In genomic region chr17:42016952-42017865, GRCh38 we compare ENCODE assay signal across 8 cellular contexts. TPM values are rescaled to one million over a fixed set of nuclear protein-coding genes. Genes with fewer than 3 reads are reported as not detected.
DNase-seq lines count a peak whose midpoint lies in the region; ATAC-seq and TF ChIP-seq lines count a peak whose summit lies in the region.

DNAJC7 (minus strand) TSS chr17:42017439; CDS start chr17:42017416, 23 bp downstream.

- ATAC-seq in GM18870 (IDR thresholded peaks at IDR 0.05; ENCODE audit: unreplicated experiment): peak; percentile 49
- ATAC-seq in HG03108 (IDR thresholded peaks at IDR 0.05; ENCODE audit: unreplicated experiment): peak; percentile 82

- H3K79me2 ChIP-seq in mammary epithelial cell (ENCODE audit: insufficient read depth, low read length): peaks cover 72% of the 10 kb centered on the region

- TF ChIP-seq CTCF in WI38 (IDR thresholded peaks at IDR 0.05; ENCODE audit: low read depth, low read length) (no peak), mammary epithelial cell (conservative IDR thresholded peaks at IDR 0.05 in 1 of 2, IDR thresholded peaks at IDR 0.05 in 1 of 2; ENCODE audit: extremely low read depth in 1 of 2, insufficient read depth in 1 of 2, low read depth in 1 of 2, low read length in 2 of 2) (no peak)

- DNase-seq in ACHN: peak; percentile 92
- peak; percentile 82 for DNase-seq in NCI-H2196 treated with DMSO at 0.1 percent for 48 hours (lab: John Stamatoyannopoulos, UW; ENCODE audit: unreplicated experiment)
- peak; percentile 87 for DNase-seq in mammary epithelial cell
- DNase-seq in immature natural killer cell: peak; percentile 87 to 88 (median 88)
- peak; percentile 73 for DNase-seq in smooth muscle cell of the brain vasculature (ENCODE audit: low read depth, low spot score)

- no peaks in the 10 kb centered on the region for H3K9me3 Mint-ChIP-seq in immature natural killer cell

- peaks cover 77 to 89% of the 10 kb centered on the region in 2 donors for H3K4me1 Mint-ChIP-seq in immature natural killer cell

- dilution Hi-C loops in mammary epithelial cell (cut with HindIII; ENCODE audit: low sequenced_read_pairs): no loop called here

- intact Hi-C loops in mammary epithelial cell (cut with micrococcal nuclease): loop anchor here (2.0 to 10.0 kb wide), 3 partner anchors 50 to 280 kb away; partner anchors contain the start of genes CNP and KLHL11

- H3K27me3 ChIP-seq in mammary epithelial cell (ENCODE audit: insufficient read depth, low read length): no peaks in the 10 kb centered on the region

- H3K4me3 ChIP-seq in WI38 (ENCODE audit: low read depth, low read length) (peak within 1 kb of the TSS; percentile 95), mammary epithelial cell (replicated peaks in 1 of 3; ENCODE audit: insufficient read depth in 1 of 3, low read depth in 2 of 3, low read length in 3 of 3) (peak within 1 kb of the TSS; percentile 84 to 99 (median 90))

- peak within 1 kb of the TSS; percentile 93 for H2AFZ ChIP-seq in mammary epithelial cell (ENCODE audit: low read depth, low read length)

- peak within 1 kb of the TSS; percentile 84 for H3K27ac ChIP-seq in mammary epithelial cell (ENCODE audit: insufficient read depth, low read depth, low read length)

- H3K4me3 Mint-ChIP-seq in immature natural killer cell: peak within 1 kb of the TSS; percentile 99 to 100 (median 99)

- H4K20me1 ChIP-seq in mammary epithelial cell (ENCODE audit: insufficient read depth, low read length): no peaks in the 10 kb centered on the region

- TSS peak; percentile 47 for BruUV-seq in mammary epithelial cell (replicated peaks; lab: Mats Ljungman, UMichigan)

- in situ Hi-C loops in ACHN (cut with HindIII; ENCODE audit: low pct_ligation_motif_present, low pct_unique_long_range_greater_than_20kb, low sequenced_read_pairs): no loop called here
- in situ Hi-C loops in mammary epithelial cell (cut with MboI; ENCODE audit: low sequenced_read_pairs in 2 of 2): no loop called here

- peak within 1 kb of the TSS; percentile 87 for H3K4me2 ChIP-seq in mammary epithelial cell (ENCODE audit: insufficient read depth, low read depth, low read length)

- H3K36me3 Mint-ChIP-seq in immature natural killer cell: peaks cover 0 to 6% (median 0%) of the 10 kb centered on the region in 3 donors

- no peaks in the 10 kb centered on the region for H3K9me3 ChIP-seq in mammary epithelial cell (replicated peaks; ENCODE audit: insufficient read depth, low read length)

- under 1% methylated on average over 23 of the region's 70 CpGs for WGBS in mammary epithelial cell (ENCODE audit: low coverage, missing lambda C conversion rate)

- H3K27ac Mint-ChIP-seq in immature natural killer cell: peak within 1 kb of the TSS; percentile 95 to 100 (median 98)

- peaks cover 7 to 16% (median 12%) of the 10 kb centered on the region in 3 donors for H3K27me3 Mint-ChIP-seq in immature natural killer cell (ENCODE audit: low read depth in 3 of 3)

- H3K4me1 ChIP-seq in mammary epithelial cell (ENCODE audit: insufficient read depth, low read length): peaks cover 25% of the 10 kb centered on the region

- peak within 1 kb of the TSS; percentile 93 for H3K9ac ChIP-seq in mammary epithelial cell (ENCODE audit: insufficient read depth, low read length)

- H3K36me3 ChIP-seq in mammary epithelial cell (ENCODE audit: insufficient read depth, low read length): no peaks in the 10 kb centered on the region

- CTCF ChIA-PET in mammary epithelial cell (lab: Charles Lee; ENCODE audit: low non-redundant PET): interaction anchor here (0.5 to 0.6 kb wide), 2 partner anchors 20 to 54 kb away, joined by 3 to 5 read pairs; no protein-coding TSS in a partner anchor

RNA-seq across cellular contexts. Expression of gene DNAJC7, which starts in this region (rescaled TPM):
- 10 to 100 TPM; 45.2 to 96.6 TPM for total RNA-seq in mammary epithelial cell
- polyA plus RNA-seq in mammary epithelial cell (38.1 TPM), immature natural killer cell (10 to 100 TPM; 54.1 to 94.0 (median 55.8) TPM)
- polyA minus RNA-seq in mammary epithelial cell: 103 TPM

Comparison
In these comparisons a context has a peak if more than half of its experiments do, and no peak if none do; other contexts are left out.
1. Peak in every context shown above with its lines: DNase-seq, ATAC-seq, H3K4me3 ChIP-seq and H3K27ac ChIP-seq.